8 cellular contexts compared by ENCODE assay signal in the genomic region with DNA sequence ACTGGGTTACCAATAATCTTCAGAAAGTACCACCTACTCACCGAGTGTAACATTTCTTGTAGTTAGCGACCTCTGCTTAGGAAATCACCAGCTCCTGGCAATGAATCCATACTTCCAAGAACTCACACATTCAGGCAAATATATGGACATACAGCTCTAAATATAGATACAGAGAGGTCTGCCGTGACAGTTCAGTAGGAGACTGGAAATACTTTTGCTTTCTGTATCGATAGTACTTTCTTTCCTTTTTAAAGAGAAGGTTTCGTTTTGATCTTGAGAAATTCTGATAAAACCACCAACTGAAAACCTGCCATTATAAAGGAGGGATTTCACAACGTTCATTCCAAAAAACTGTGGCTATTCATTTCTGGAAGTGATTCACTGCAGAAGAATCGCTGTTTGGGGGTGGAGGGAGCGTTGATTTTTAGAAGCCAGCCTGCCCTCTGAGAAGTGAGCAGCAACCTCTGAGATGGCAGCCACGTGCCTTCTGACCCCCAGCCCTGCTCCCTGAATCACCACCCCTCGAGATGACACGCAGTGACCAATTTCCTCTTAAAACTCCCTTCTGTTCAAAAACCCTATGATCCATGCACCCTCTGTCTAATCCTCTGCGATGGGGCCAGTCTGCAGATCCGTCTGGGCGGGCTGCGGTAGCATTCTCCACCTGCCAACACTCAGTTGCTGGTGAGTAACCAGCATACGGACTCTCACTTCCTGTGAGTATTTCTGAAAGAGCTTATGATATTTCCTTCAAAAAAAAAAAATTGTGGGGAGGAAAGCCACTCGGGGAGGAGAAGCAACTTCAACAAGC.
DNase-seq lines count a peak whose midpoint lies in the region; ATAC-seq and TF ChIP-seq lines count a peak whose summit lies in the region.

No MANE protein-coding gene starts in this region.

- peak; percentile 55 for DNase-seq in UCSD-AML1 (lab: John Stamatoyannopoulos, UW; ENCODE audit: unreplicated experiment)
- peak; percentile 60 to 70 (median 65) for DNase-seq in stimulated activated CD4-positive, alpha-beta T cell treated with anti-CD3 and anti-CD28 coated beads, TNF-alpha, amount 100 ng/mL, for 4 hours (ENCODE audit: low read depth in 3 of 3)
- DNase-seq in NCI-H510A treated with DMSO at 0.1 percent for 48 hours (lab: John Stamatoyannopoulos, UW): no peak

- H3K9me3 Mint-ChIP-seq in brain: no peaks in the 10 kb centered on the region

- peaks cover 63% of the 10 kb centered on the region for H3K79me2 ChIP-seq in DOHH2 (ENCODE audit: control insufficient read depth, low read length)

- no peaks in the 10 kb centered on the region for H3K9me3 ChIP-seq in DOHH2 (ENCODE audit: control insufficient read depth, insufficient read depth, low read length)
- no peaks in the 10 kb centered on the region for H3K9me3 ChIP-seq in liver (ENCODE audit: control insufficient read depth in 4 of 4, low read length in 3 of 4)

- H3K36me3 ChIP-seq in DOHH2 (ENCODE audit: control insufficient read depth, low read length) (peaks cover 39% of the 10 kb centered on the region), liver (ENCODE audit: control insufficient read depth in 4 of 4, insufficient read depth in 3 of 4, low read depth in 1 of 4, low read length in 3 of 4) (no peaks in the 10 kb centered on the region)

- TF ChIP-seq EP300 in Ishikawa (IDR thresholded peaks at IDR 0.05; ENCODE audit: borderline replicate concordance): peak; percentile 60

- H3K27ac Mint-ChIP-seq in brain: peak overlapping the region; percentile 67 to 98 (median 91)

- peaks cover 25% of the 10 kb centered on the region for H3F3A ChIP-seq in DOHH2 (ENCODE audit: control insufficient read depth, insufficient read depth)

- peaks cover 63% of the 10 kb centered on the region for H3K4me1 ChIP-seq in DOHH2 (ENCODE audit: control insufficient read depth, low read length)
- peaks cover 8 to 64% (median 45%) of the 10 kb centered on the region in 4 donors for H3K4me1 ChIP-seq in liver (ENCODE audit: control insufficient read depth in 4 of 4, insufficient read depth in 4 of 4, low read length in 3 of 4)

- H3K4me1 Mint-ChIP-seq in brain: peaks cover 76% of the 10 kb centered on the region

- H4K20me1 ChIP-seq in DOHH2 (ENCODE audit: control insufficient read depth, insufficient read depth, low read depth, low read length): 0 out of 2 replicates have a peak, but pooled peaks cover 3% of the 10 kb centered on the region

- peak overlapping the region; percentile 77 for H3K4me3 ChIP-seq in DOHH2 (ENCODE audit: low read length)
- H3K4me3 ChIP-seq in liver (ENCODE audit: low read depth in 1 of 3, low read length in 3 of 3): peak overlapping the region; percentile 41 to 69 (median 51)

- H3K9me2 ChIP-seq in DOHH2 (replicated peaks; ENCODE audit: control insufficient read depth, low read length): no peaks in the 10 kb centered on the region

- peak overlapping the region; percentile 89 for H3K27ac ChIP-seq in DOHH2 (ENCODE audit: low read depth, low read length)
- peak overlapping the region; percentile 86 to 93 for H3K27ac ChIP-seq in liver (ENCODE audit: low read depth in 1 of 2, low read length in 2 of 2)

- 0 out of 2 replicates have a peak, but pooled peaks have one; percentile 1 for TF ChIP-seq RAD21 in Ishikawa (IDR thresholded peaks at IDR 0.05; ENCODE audit: low read depth)
- no peak for TF ChIP-seq RAD21 in liver (IDR thresholded peaks at IDR 0.05)

- under 1% methylated on average over 17 of the region's 17 CpGs for WGBS in liver

- H3K27me3 ChIP-seq in DOHH2 (ENCODE audit: control insufficient read depth, low read length): no peaks in the 10 kb centered on the region
- no peaks in the 10 kb centered on the region for H3K27me3 ChIP-seq in liver (ENCODE audit: control insufficient read depth in 4 of 4, insufficient read depth in 4 of 4, low read length in 3 of 4)

- no peak for TF ChIP-seq CTCF in DOHH2 (IDR thresholded peaks at IDR 0.05; ENCODE audit: low read depth, low read length, poor library complexity, severe bottlenecking)
- no peak for TF ChIP-seq CTCF in brain (conservative IDR thresholded peaks at IDR 0.05)
- TF ChIP-seq CTCF in liver (IDR thresholded peaks at IDR 0.05; ENCODE audit: low read depth, low read length, missing input control): no peak

- H3K27me3 Mint-ChIP-seq in brain: peaks cover 4% of the 10 kb centered on the region

- peak overlapping the region; percentile 80 to 92 for H3K9ac ChIP-seq in liver (ENCODE audit: low read depth in 1 of 2, low read length in 2 of 2)

- H3K36me3 Mint-ChIP-seq in brain: no peaks in the 10 kb centered on the region

- peak overlapping the region; percentile 69 to 88 (median 75) for H3K4me3 Mint-ChIP-seq in brain

- ATAC-seq in GM21619 (IDR thresholded peaks at IDR 0.05; ENCODE audit: unreplicated experiment): peak; percentile 85

- peak overlapping the region; percentile 97 for H3K4me2 ChIP-seq in DOHH2 (ENCODE audit: low read length)

TF ChIP-seq in Ishikawa, 13 proteins besides CTCF, POLR2A, EP300 and RAD21 (continues in another document):
- no peak for TF ChIP-seq CREB1 (IDR thresholded peaks at IDR 0.05; ENCODE audit: low read depth)
- no peak for TF ChIP-seq ZBTB7A (IDR thresholded peaks at IDR 0.05; ENCODE audit: low read depth)
- TF ChIP-seq FOXM1 (IDR thresholded peaks at IDR 0.05; ENCODE audit: borderline replicate concordance, low read depth): peak; percentile 37
- no peak for TF ChIP-seq YY1 (IDR thresholded peaks at IDR 0.05; ENCODE audit: low read depth)
- TF ChIP-seq EGR1 (IDR thresholded peaks at IDR 0.05): no peak
- peak; percentile 53 for TF ChIP-seq MAX (IDR thresholded peaks at IDR 0.05)
- TF ChIP-seq CEBPB (IDR thresholded peaks at IDR 0.05): peak; percentile 74
- TF ChIP-seq, protein P1, sequence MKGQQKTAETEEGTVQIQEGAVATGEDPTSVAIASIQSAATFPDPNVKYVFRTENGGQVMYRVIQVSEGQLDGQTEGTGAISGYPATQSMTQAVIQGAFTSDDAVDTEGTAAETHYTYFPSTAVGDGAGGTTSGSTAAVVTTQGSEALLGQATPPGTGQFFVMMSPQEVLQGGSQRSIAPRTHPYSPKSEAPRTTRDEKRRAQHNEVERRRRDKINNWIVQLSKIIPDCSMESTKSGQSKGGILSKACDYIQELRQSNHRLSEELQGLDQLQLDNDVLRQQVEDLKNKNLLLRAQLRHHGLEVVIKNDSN (IDR thresholded peaks at IDR 0.05): peak; percentile 53; the same call in 1 of the 2 replicates

TF ChIP-seq in liver, 16 proteins besides CTCF, POLR2A, EP300 and RAD21 (continues in another document):
- no peak for TF ChIP-seq RXRA (IDR thresholded peaks at IDR 0.05)
- no peak for TF ChIP-seq HNF4G (IDR thresholded peaks at IDR 0.05)
- TF ChIP-seq TAF1 (conservative IDR thresholded peaks at IDR 0.05): no peak
- no peak for TF ChIP-seq REST (IDR thresholded peaks at IDR 0.05)
- no peak for TF ChIP-seq GABPA (IDR thresholded peaks at IDR 0.05 in 1 of 2, conservative IDR thresholded peaks at IDR 0.05 in 1 of 2)
- peak in 1 of 2 donors; percentile 29 for TF ChIP-seq HNF4A (conservative IDR thresholded peaks at IDR 0.05)
- no peak for TF ChIP-seq SP1 (IDR thresholded peaks at IDR 0.05)
- TF ChIP-seq ZBTB33 (IDR thresholded peaks at IDR 0.05): no peak
- no peak for TF ChIP-seq EGR1 (IDR thresholded peaks at IDR 0.05; ENCODE audit: low read depth in 2 of 2)
- TF ChIP-seq FOXA2 (IDR thresholded peaks at IDR 0.05): no peak
- TF ChIP-seq NR2F2 (IDR thresholded peaks at IDR 0.05): no peak
- peak; percentile 25 for TF ChIP-seq MAX (IDR thresholded peaks at IDR 0.05)
- TF ChIP-seq YY1 (IDR thresholded peaks at IDR 0.05): peak; percentile 13
- no peak for TF ChIP-seq FOXA1 (IDR thresholded peaks at IDR 0.05)
